ENCODE assay signal across 8 cellular contexts in the genomic region with DNA sequence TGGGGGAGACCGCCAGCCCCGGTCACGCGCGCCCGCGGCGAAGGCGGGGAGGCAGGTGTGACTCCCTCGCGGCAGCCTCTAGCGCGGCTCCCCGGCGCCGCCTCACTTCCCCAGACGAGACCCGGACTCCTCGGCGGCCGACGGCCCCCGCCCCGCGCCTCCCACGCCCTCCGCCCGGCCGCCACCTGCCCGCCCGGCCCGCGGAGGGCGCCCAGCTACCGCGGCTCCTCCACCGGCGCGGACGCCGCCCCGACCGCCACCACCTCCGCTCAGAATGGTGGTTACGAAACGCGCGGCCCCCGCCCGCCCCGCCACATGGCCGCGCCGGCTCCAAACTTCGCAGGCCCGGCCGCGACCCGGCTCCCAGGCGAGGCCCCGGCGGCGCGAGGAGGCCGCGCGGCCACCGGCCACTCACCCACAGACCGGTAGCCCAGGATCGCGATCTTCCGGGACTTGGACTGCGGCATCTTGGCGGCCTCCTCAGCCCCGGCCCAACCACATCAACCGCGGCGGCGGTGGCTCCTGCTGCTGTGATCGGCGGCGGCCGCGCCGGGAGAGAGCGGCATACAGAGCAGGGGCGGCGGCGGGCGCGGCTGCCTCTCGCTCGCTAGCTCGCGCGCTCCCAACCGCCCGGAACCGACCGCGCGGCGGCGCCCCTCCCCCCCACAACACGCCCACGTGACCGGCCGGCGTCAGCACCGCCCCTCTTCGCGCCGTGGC. TPM values are rescaled to one million over a fixed set of nuclear protein-coding genes. Genes with fewer than 3 reads are reported as not detected.
A peak's percentile ranks its signal among the peaks of the same experiment; 100 is the strongest.
DNase-seq lines count a peak whose midpoint lies in the region; ATAC-seq and TF ChIP-seq lines count a peak whose summit lies in the region.
"Not testable (repeated sequence)": the region's sequence is repeated elsewhere in the genome, so short reads cannot be mapped to it uniquely, and the experiment has no call there.

No MANE protein-coding gene starts in this region.

- peaks cover 14% of the 10 kb centered on the region for H3K27me3 Mint-ChIP-seq in T-helper 1 cell treated with Interleukin-12 subunit alpha and Interleukin-12 subunit beta and Interleukin-4 antibody, amounts not matched to agents 30 μg/mL and 1 μg/mL, for 36 hours (ENCODE audit: low read depth)
- H3K27me3 Mint-ChIP-seq in activated naive CD8-positive, alpha-beta T cell; neural crest cell (ENCODE audit: low read depth): not testable (repeated sequence)

- ATAC-seq in GM21528 (IDR thresholded peaks at IDR 0.05; ENCODE audit: low FRiP score, unreplicated experiment): peak; percentile 55
- ATAC-seq in HG03575 (IDR thresholded peaks at IDR 0.05; ENCODE audit: extremely low read depth, insufficient number of reproducible peaks, low FRiP score, unreplicated experiment): peak; percentile 8

- H3K27ac Mint-ChIP-seq in T-helper 1 cell treated with Interleukin-12 subunit alpha and Interleukin-12 subunit beta and Interleukin-4 antibody, amounts not matched to agents 30 μg/mL and 1 μg/mL, for 36 hours: peak overlapping the region; percentile 95
- H3K27ac Mint-ChIP-seq in activated naive CD8-positive, alpha-beta T cell: peak overlapping the region; percentile 91
- H3K27ac Mint-ChIP-seq in neural crest cell (ENCODE audit: unreplicated experiment): peak overlapping the region; percentile 67

- not testable (repeated sequence) for H3K9me3 Mint-ChIP-seq in T-helper 1 cell treated with Interleukin-12 subunit alpha and Interleukin-12 subunit beta and Interleukin-4 antibody, amounts not matched to agents 30 μg/mL and 1 μg/mL, for 36 hours; activated naive CD8-positive, alpha-beta T cell (ENCODE audit: low read depth); neural crest cell

- not testable (repeated sequence) for TF ChIP-seq CTCF in neural crest cell (conservative IDR thresholded peaks at IDR 0.05)

- not testable (repeated sequence) for H3K36me3 Mint-ChIP-seq in T-helper 1 cell treated with Interleukin-12 subunit alpha and Interleukin-12 subunit beta and Interleukin-4 antibody, amounts not matched to agents 30 μg/mL and 1 μg/mL, for 36 hours (ENCODE audit: low read depth); activated naive CD8-positive, alpha-beta T cell
- H3K36me3 Mint-ChIP-seq in neural crest cell (ENCODE audit: low read depth): peaks cover 14% of the 10 kb centered on the region

- H3K4me3 Mint-ChIP-seq in T-helper 1 cell treated with Interleukin-12 subunit alpha and Interleukin-12 subunit beta and Interleukin-4 antibody, amounts not matched to agents 30 μg/mL and 1 μg/mL, for 36 hours: peak overlapping the region; percentile 91
- peak overlapping the region; percentile 94 for H3K4me3 Mint-ChIP-seq in activated naive CD8-positive, alpha-beta T cell
- peak overlapping the region; percentile 99 for H3K4me3 Mint-ChIP-seq in neural crest cell

- DNase-seq in DMS 273 (lab: John Stamatoyannopoulos, UW; ENCODE audit: unreplicated experiment) (peak; percentile 73), globus pallidus (ENCODE audit: low spot score) (peak; percentile 34), neural crest cell (ENCODE audit: low read depth, low spot score) (peak; percentile 40)
- DNase-seq in stimulated activated CD8-positive, alpha-beta memory T cell treated with anti-CD3 and anti-CD28 coated beads, Interleukin-7, amount 100 ng/mL, for 48 hours (ENCODE audit: extremely low read depth in 1 of 2, low read depth in 1 of 2): peak; percentile 20 to 31

- H3K4me1 Mint-ChIP-seq in T-helper 1 cell treated with Interleukin-12 subunit alpha and Interleukin-12 subunit beta and Interleukin-4 antibody, amounts not matched to agents 30 μg/mL and 1 μg/mL, for 36 hours (ENCODE audit: low read depth): peaks cover 36% of the 10 kb centered on the region
- peaks cover 41% of the 10 kb centered on the region for H3K4me1 Mint-ChIP-seq in activated naive CD8-positive, alpha-beta T cell (ENCODE audit: low read depth)
- H3K4me1 Mint-ChIP-seq in neural crest cell: peaks cover 36% of the 10 kb centered on the region

RNA-seq across cellular contexts. Expression of a gene that starts 0.5 kb away (rescaled TPM):
- 92.9 and 108 TPM in 2 replicates for total RNA-seq in neural crest cell

Comparison
In these comparisons a context has a peak if more than half of its experiments do, and no peak if none do; other contexts are left out.
1. Peak in every context shown above with its lines: DNase-seq and ATAC-seq.